In the genomic region with DNA sequence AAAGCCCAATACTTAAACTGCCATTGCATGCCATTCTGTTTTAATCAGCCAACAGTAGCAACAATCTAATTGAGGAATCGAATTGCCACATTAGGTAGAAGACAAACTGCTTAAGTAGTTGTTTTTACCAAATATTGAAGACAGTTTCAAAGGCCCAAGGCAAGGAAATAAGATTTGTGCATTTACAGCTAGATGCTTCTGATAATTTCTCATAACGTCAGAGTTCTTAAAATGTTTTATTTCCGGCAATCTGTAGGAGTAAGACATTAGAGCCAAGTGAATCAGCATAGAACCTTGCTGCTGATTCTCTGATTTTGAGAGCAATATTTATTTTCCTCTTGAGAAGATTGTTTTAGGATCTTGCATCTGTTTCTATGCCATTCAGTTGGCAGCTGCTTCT, we compare ENCODE assay signal across 22 cellular contexts.
"Had no signal": no experiment of that assay in that cellular context is flagged by ENCODE, and none has a peak within 500 bp of the region (broad histone marks: within the 10 kb centered on the region; RNA-seq: fewer than 3 reads in every experiment).

No MANE protein-coding gene starts in this region.

- H3K4me3 Mint-ChIP-seq: effector memory CD8-positive, alpha-beta T cell; immature natural killer cell; memory B cell; naive B cell; natural killer cell treated with Interleukin-12 subunit alpha and Interleukin-12 subunit beta and Interleukin-15 and Interleukin-18, amount 100 ng/mL, for 72 hours; neural progenitor cell; stimulated activated effector memory CD8-positive, alpha-beta T cell treated with anti-CD3 and anti-CD28 coated beads, Interleukin-12 subunit alpha, Interleukin-12 subunit beta, amount 100 ng/mL, for 72 hours; type B pancreatic cell had no signal

- H3K9me3 Mint-ChIP-seq: effector memory CD8-positive, alpha-beta T cell; memory B cell; naive B cell; natural killer cell treated with Interleukin-12 subunit alpha and Interleukin-12 subunit beta and Interleukin-15 and Interleukin-18, amount 100 ng/mL, for 72 hours; neural progenitor cell; stimulated activated effector memory CD8-positive, alpha-beta T cell treated with anti-CD3 and anti-CD28 coated beads, Interleukin-12 subunit alpha, Interleukin-12 subunit beta, amount 100 ng/mL, for 72 hours; type B pancreatic cell had no signal

- H3K4me1 Mint-ChIP-seq: immature natural killer cell; memory B cell; naive B cell; neural progenitor cell; stimulated activated effector memory CD8-positive, alpha-beta T cell treated with anti-CD3 and anti-CD28 coated beads, Interleukin-12 subunit alpha, Interleukin-12 subunit beta, amount 100 ng/mL, for 72 hours had no signal

- H3K27ac Mint-ChIP-seq: effector memory CD8-positive, alpha-beta T cell; immature natural killer cell; memory B cell; naive B cell; natural killer cell treated with Interleukin-12 subunit alpha and Interleukin-12 subunit beta and Interleukin-15 and Interleukin-18, amount 100 ng/mL, for 72 hours; neural progenitor cell; stimulated activated effector memory CD8-positive, alpha-beta T cell treated with anti-CD3 and anti-CD28 coated beads, Interleukin-12 subunit alpha, Interleukin-12 subunit beta, amount 100 ng/mL, for 72 hours; type B pancreatic cell had no signal

- ATAC-seq: effector memory CD8-positive, alpha-beta T cell; left lobe of liver; mucosa of descending colon; natural killer cell treated with Interleukin-12 subunit alpha and Interleukin-12 subunit beta and Interleukin-15 and Interleukin-18, amount 100 ng/mL, for 72 hours; right cardiac atrium; stimulated activated effector memory CD8-positive, alpha-beta T cell treated with anti-CD3 and anti-CD28 coated beads, Interleukin-12 subunit alpha, Interleukin-12 subunit beta, amount 100 ng/mL, for 72 hours had no signal

- DNase-seq: cortex of kidney; effector memory CD8-positive, alpha-beta T cell; erythroblast; esophagus squamous epithelium; hypothalamus; immature natural killer cell; mucosa of descending colon; naive B cell; right cardiac atrium; sigmoid colon; stimulated activated CD4-positive, alpha-beta T cell treated with anti-CD3 and anti-CD28 coated beads, Interleukin-2, amount 100 ng/mL, for 24 hours; stimulated activated CD4-positive, alpha-beta T cell treated with anti-CD3 and anti-CD28 coated beads, Interleukin-4, amount 100 ng/mL, for 24 hours; stimulated activated naive CD4-positive, alpha-beta T cell treated with Interleukin-2 at 50 U/mL for 16 hours; stomach; testis; tibial artery had no signal

- H3K36me3 Mint-ChIP-seq: immature natural killer cell; memory B cell; naive B cell; natural killer cell treated with Interleukin-12 subunit alpha and Interleukin-12 subunit beta and Interleukin-15 and Interleukin-18, amount 100 ng/mL, for 72 hours; neural progenitor cell; stimulated activated effector memory CD8-positive, alpha-beta T cell treated with anti-CD3 and anti-CD28 coated beads, Interleukin-12 subunit alpha, Interleukin-12 subunit beta, amount 100 ng/mL, for 72 hours; type B pancreatic cell had no signal
